ENCODE assay signal across 9 cellular contexts in the genomic region with DNA sequence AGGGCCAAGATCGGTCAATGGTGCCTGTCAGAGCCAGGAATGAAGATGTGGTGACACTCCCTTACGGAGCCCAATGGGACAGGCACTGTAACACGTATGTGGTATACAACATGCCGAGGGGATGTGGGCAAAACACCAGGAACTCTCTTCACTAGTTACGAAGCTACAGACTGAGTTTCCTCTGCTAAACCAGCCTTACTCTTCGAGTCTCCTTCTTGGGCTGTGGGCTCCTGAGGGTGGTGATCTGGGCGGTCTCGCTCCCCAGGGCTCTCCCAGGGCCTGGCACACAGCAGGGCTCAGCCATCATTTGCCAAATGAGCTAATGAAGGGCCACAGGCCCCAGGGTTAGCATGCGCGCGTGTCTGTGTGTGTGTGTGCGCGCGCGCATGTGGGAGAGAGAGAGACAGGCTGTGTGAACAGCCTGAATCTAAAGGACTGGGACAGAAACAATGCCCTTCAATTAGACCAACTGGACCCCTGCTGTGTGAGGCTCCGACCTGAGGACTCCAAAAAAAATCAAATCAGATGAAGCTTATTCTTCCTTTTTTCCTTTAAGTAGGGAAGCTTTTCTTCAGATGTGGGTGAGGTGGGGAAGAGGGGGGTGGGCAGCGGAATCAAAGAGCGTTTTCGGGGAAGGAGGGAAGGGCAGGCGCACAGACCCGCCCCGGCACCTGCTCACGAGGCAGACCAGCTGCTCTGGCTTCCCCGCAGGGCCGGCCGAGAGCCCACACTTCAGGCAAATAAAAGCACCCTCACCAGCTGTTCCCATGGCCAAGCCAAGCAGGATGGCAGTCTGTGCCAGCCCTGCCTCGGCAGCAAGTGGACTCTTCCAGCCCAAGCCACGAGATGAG. TPM values are rescaled to one million over a fixed set of nuclear protein-coding genes. Genes with fewer than 3 reads are reported as not detected.
DNase-seq lines count a peak whose midpoint lies in the region; ATAC-seq, FAIRE-seq and TF ChIP-seq lines count a peak whose summit lies in the region.
"Had no signal": no experiment of that assay in that cellular context is flagged by ENCODE, and none has a peak within 500 bp of the region (broad histone marks: within the 10 kb centered on the region; RNA-seq: fewer than 3 reads in every experiment).

No MANE protein-coding gene starts in this region.

- H3K9me3 Mint-ChIP-seq in naive B cell, result no peaks in the 10 kb centered on the region

- peak; percentile 94 for DNase-seq in DMS53 (lab: John Stamatoyannopoulos, UW)
- peak; percentile 68 to 82 for DNase-seq in NCI-H187 (lab: John Stamatoyannopoulos, UW)
- peak; percentile 55 for DNase-seq in WERI-Rb-1
- DNase-seq in naive B cell, result no peak
- no peak for DNase-seq in kidney
- DNase-seq in brain microvascular endothelial cell, result no peak
- DNase-seq in iPS-NIHi7 (ENCODE audit: extremely low spot score), result no peak
- DNase-seq: PC-3 had no signal

- TF ChIP-seq CTCF in WERI-Rb-1 (IDR thresholded peaks at IDR 0.05; ENCODE audit: low read depth, low read length) (no peak), kidney (IDR thresholded peaks at IDR 0.05; ENCODE audit: borderline replicate concordance, extremely low read depth, insufficient read depth) (no peak), brain microvascular endothelial cell (IDR thresholded peaks at IDR 0.05; ENCODE audit: low read depth, low read length, missing control alignments) (no peak)

- H3K9ac ChIP-seq in kidney (ENCODE audit: low read length in 2 of 2), result no peak overlapping the region

- peaks cover 12 to 29% of the 10 kb centered on the region in 2 donors for H3K4me1 ChIP-seq in kidney (ENCODE audit: control insufficient read depth in 1 of 2, insufficient read depth in 1 of 2, low read depth in 1 of 2, low read length in 2 of 2)

- peak overlapping the region; percentile 62 for H3K27ac ChIP-seq in WERI-Rb-1
- H3K27ac ChIP-seq in kidney (ENCODE audit: low read depth in 2 of 2, low read length in 2 of 2), result no peak overlapping the region
- no peak overlapping the region for H3K27ac ChIP-seq in brain microvascular endothelial cell

- H3K36me3 ChIP-seq in WERI-Rb-1 (peaks cover 35% of the 10 kb centered on the region), kidney (ENCODE audit: control insufficient read depth in 1 of 2, insufficient read depth in 2 of 2, low read length in 2 of 2) (no peaks in the 10 kb centered on the region), brain microvascular endothelial cell (replicated peaks) (no peaks in the 10 kb centered on the region)

- no peaks in the 10 kb centered on the region for H3K9me3 ChIP-seq in WERI-Rb-1 (ENCODE audit: severe bottlenecking)
- no peaks in the 10 kb centered on the region for H3K9me3 ChIP-seq in kidney (ENCODE audit: control insufficient read depth in 1 of 2, low read length in 2 of 2)

- peaks cover 0 to 8% of the 10 kb centered on the region in 2 donors for H3K36me3 Mint-ChIP-seq in naive B cell

- H3K27me3 Mint-ChIP-seq in naive B cell, result no peaks in the 10 kb centered on the region

- peak overlapping the region; percentile 49 to 99 (median 96) for H3K27ac Mint-ChIP-seq in naive B cell

- intact Hi-C loops in kidney (cut with DNase I), result no loop called here

- peaks cover 80 to 98% (median 94%) of the 10 kb centered on the region in 3 donors for H3K4me1 Mint-ChIP-seq in naive B cell

- H3K4me3 Mint-ChIP-seq in naive B cell, result peak overlapping the region in 7 of 8 donors; percentile 10 to 83 (median 74)

- ATAC-seq in naive B cell (ENCODE audit: low read depth in 2 of 2) (no peak), GM18909 (IDR thresholded peaks at IDR 0.05; ENCODE audit: poor library complexity, unreplicated experiment) (no peak)
- ATAC-seq: PC-3 had no signal

- no peak for FAIRE-seq in kidney (lab: Jason Lieb, UNC)

- H3K4me3 ChIP-seq in WERI-Rb-1 (ENCODE audit: low read depth, low read length) (no peak overlapping the region), kidney (ENCODE audit: low read length in 2 of 2) (no peak overlapping the region), brain microvascular endothelial cell (ENCODE audit: low read depth, low read length) (no peak overlapping the region)

- H3K27me3 ChIP-seq in WERI-Rb-1 (ENCODE audit: insufficient read depth, low read depth, severe bottlenecking), result no peaks in the 10 kb centered on the region
- H3K27me3 ChIP-seq in brain microvascular endothelial cell (replicated peaks), result no peaks in the 10 kb centered on the region

- in situ Hi-C loops in brain microvascular endothelial cell (cut with HindIII; ENCODE audit: low pct_ligation_motif_present, low sequenced_read_pairs), result no loop called here

RNA-seq across cellular contexts. Expression of a gene that starts 42.5 kb away (rescaled TPM):
- 10 to 100 TPM; 13.5 to 35.0 (median 15.8) TPM for polyA plus RNA-seq in naive B cell (ENCODE audit: low read depth in 6 of 6)
- total RNA-seq in kidney, result 32.8 TPM
- polyA plus RNA-seq in kidney (ENCODE audit: insufficient read depth, low read depth, low replicate concordance), result 6.6 TPM

Comparison
In these comparisons a context has a peak if more than half of its experiments do, and no peak if none do; other contexts are left out.
1. DNase-seq: peak in DMS53 (single experiment), NCI-H187 (2 of 2) and WERI-Rb-1 (single experiment); none in naive B cell (single experiment), kidney (single experiment), brain microvascular endothelial cell (single experiment) and iPS-NIHi7 (single experiment).